ENCODE assay signal across 18 cellular contexts in the genomic region with DNA sequence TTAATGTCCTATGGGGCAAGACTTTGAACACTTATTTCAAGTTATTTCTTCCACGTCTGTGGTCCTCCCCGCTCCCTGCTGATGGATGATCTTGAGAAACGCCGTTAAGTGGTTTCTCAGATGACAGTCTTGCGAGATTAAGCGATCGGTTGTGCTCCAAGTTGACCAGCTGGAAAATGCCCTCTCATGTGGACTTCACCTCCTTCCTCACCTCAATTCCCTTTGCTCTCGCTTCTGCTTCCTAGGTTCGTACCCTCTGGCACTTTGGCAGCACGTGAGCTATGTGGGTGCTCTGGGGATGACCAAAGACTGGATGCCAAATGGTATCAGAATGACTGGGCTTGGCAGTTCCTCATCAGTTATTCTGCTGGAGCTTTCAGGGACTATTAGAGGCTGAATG.
DNase-seq lines count a peak whose midpoint lies in the region; TF ChIP-seq lines count a peak whose summit lies in the region.
"Had no signal": no experiment of that assay in that cellular context is flagged by ENCODE, and none has a peak within 500 bp of the region (broad histone marks: within the 10 kb centered on the region; RNA-seq: fewer than 3 reads in every experiment).

No MANE protein-coding gene starts in this region.

- TF ChIP-seq CTCF in esophagus muscularis mucosa (IDR thresholded peaks at IDR 0.05) (no peak), neural progenitor cell (IDR thresholded peaks at IDR 0.05) (no peak)

- H3K36me3 Mint-ChIP-seq in neural progenitor cell = no peaks in the 10 kb centered on the region
- H3K36me3 Mint-ChIP-seq: CD4-positive, alpha-beta memory T cell; CD4-positive, CD25-positive, alpha-beta regulatory T cell; CD8-positive, alpha-beta memory T cell had no signal

- TF ChIP-seq EP300 in esophagus muscularis mucosa (IDR thresholded peaks at IDR 0.05) = no peak

- WGBS in esophagus muscularis mucosa = 89% methylated on average over 10 of the region's 10 CpGs

- H3K4me3 Mint-ChIP-seq in neural progenitor cell = no peak overlapping the region
- H3K4me3 Mint-ChIP-seq: B cell; CD4-positive, alpha-beta memory T cell; CD4-positive, CD25-positive, alpha-beta regulatory T cell; CD8-positive, alpha-beta memory T cell had no signal

- no peak overlapping the region for H3K9ac ChIP-seq in neural progenitor cell
- H3K9ac ChIP-seq: BLaER1 treated with 17β-estradiol and CSF1 and Interleukin-3, amounts not matched to agents 10 nM and 100 nM had no signal

- H3K4me1 ChIP-seq in esophagus muscularis mucosa = peaks cover 0 to 12% (median 9%) of the 10 kb centered on the region in 4 donors
- H3K4me1 ChIP-seq in neural progenitor cell = no peaks in the 10 kb centered on the region
- H3K4me1 ChIP-seq: A549 had no signal

- H3K9me3 ChIP-seq in esophagus muscularis mucosa (no peaks in the 10 kb centered on the region), neural progenitor cell (ENCODE audit: low read depth) (no peaks in the 10 kb centered on the region)
- H3K9me3 ChIP-seq: A549; BLaER1 treated with 17β-estradiol and CSF1 and Interleukin-3, amounts not matched to agents 10 nM and 100 nM had no signal

- TF ChIP-seq POLR2A in esophagus muscularis mucosa (IDR thresholded peaks at IDR 0.05; ENCODE audit: low read depth) = no peak

- DNase-seq in CD1c-positive myeloid dendritic cell (ENCODE audit: extremely low spot score) (peak; percentile 28), MV-4-11 (lab: John Stamatoyannopoulos, UW) (peak; percentile 8), esophagus muscularis mucosa (ENCODE audit: extremely low spot score) (peak; percentile 34), dermis blood vessel endothelial cell (no peak), neural progenitor cell (ENCODE audit: low spot score) (no peak)
- no peak for DNase-seq in activated CD4-positive, CD25-positive, alpha-beta regulatory T cell treated with anti-CD3 and anti-CD28 coated beads, Interleukin-2, amount 50 U/mL, for 72 hours
- DNase-seq: AML-193; CD4-positive, alpha-beta memory T cell; CD4-positive, CD25-positive, alpha-beta regulatory T cell; CD8-positive, alpha-beta memory T cell; COR-L47; DMS 273 treated with DMSO at 0.1 percent for 48 hours; GF-D8 had no signal

- no peak overlapping the region for H2AFZ ChIP-seq in neural progenitor cell (replicated peaks)

- H3K27ac Mint-ChIP-seq in neural progenitor cell = no peak overlapping the region
- H3K27ac Mint-ChIP-seq: B cell; CD4-positive, alpha-beta memory T cell; CD4-positive, CD25-positive, alpha-beta regulatory T cell; CD8-positive, alpha-beta memory T cell had no signal

- peaks cover 6% of the 10 kb centered on the region for H3K4me1 Mint-ChIP-seq in neural progenitor cell
- H3K4me1 Mint-ChIP-seq: B cell; CD4-positive, alpha-beta memory T cell; CD4-positive, CD25-positive, alpha-beta regulatory T cell; CD8-positive, alpha-beta memory T cell had no signal

- no peak overlapping the region for H3K4me2 ChIP-seq in neural progenitor cell
- H3K4me2 ChIP-seq: A549; BLaER1 treated with 17β-estradiol and CSF1 and Interleukin-3, amounts not matched to agents 10 nM and 100 nM had no signal

- no peaks in the 10 kb centered on the region for H3K79me2 ChIP-seq in neural progenitor cell (ENCODE audit: low read depth)

- no peaks in the 10 kb centered on the region for H3K27me3 ChIP-seq in esophagus muscularis mucosa
- no peaks in the 10 kb centered on the region for H3K27me3 ChIP-seq in neural progenitor cell
- H3K27me3 ChIP-seq: BLaER1 treated with 17β-estradiol and CSF1 and Interleukin-3, amounts not matched to agents 10 nM and 100 nM had no signal

- peaks cover 11% of the 10 kb centered on the region for H3K27me3 Mint-ChIP-seq in neural progenitor cell (ENCODE audit: insufficient read depth, low read depth)
- H3K27me3 Mint-ChIP-seq: B cell; CD4-positive, CD25-positive, alpha-beta regulatory T cell had no signal

- H3K27ac ChIP-seq in esophagus muscularis mucosa (replicated peaks in 1 of 4) = no peak overlapping the region
- no peak overlapping the region for H3K27ac ChIP-seq in neural progenitor cell
- H3K27ac ChIP-seq: 22Rv1; A549; BLaER1 treated with 17β-estradiol and CSF1 and Interleukin-3, amounts not matched to agents 10 nM and 100 nM; C4-2B had no signal

- intact Hi-C loops in esophagus muscularis mucosa (cut with DNase I) = no loop called here

- H4K20me1 ChIP-seq in neural progenitor cell (ENCODE audit: low read depth) = no peaks in the 10 kb centered on the region
- H4K20me1 ChIP-seq: BLaER1 treated with 17β-estradiol and CSF1 and Interleukin-3, amounts not matched to agents 10 nM and 100 nM had no signal

- no peaks in the 10 kb centered on the region for H3F3A ChIP-seq in neural progenitor cell (ENCODE audit: low read depth)

- H3K4me3 ChIP-seq in esophagus muscularis mucosa (no peak overlapping the region), neural progenitor cell (no peak overlapping the region)
- H3K4me3 ChIP-seq: A549; BLaER1 treated with 17β-estradiol and CSF1 and Interleukin-3, amounts not matched to agents 10 nM and 100 nM had no signal

- no peaks in the 10 kb centered on the region for H3K9me3 Mint-ChIP-seq in neural progenitor cell
- H3K9me3 Mint-ChIP-seq: CD8-positive, alpha-beta memory T cell had no signal

- H3K36me3 ChIP-seq in esophagus muscularis mucosa (no peaks in the 10 kb centered on the region), neural progenitor cell (no peaks in the 10 kb centered on the region)
- H3K36me3 ChIP-seq: BLaER1 treated with 17β-estradiol and CSF1 and Interleukin-3, amounts not matched to agents 10 nM and 100 nM had no signal

Comparison
In these comparisons a context has a peak if more than half of its experiments do, and no peak if none do; other contexts are left out.
1. DNase-seq: peak in CD1c-positive myeloid dendritic cell (single experiment), MV-4-11 (single experiment) and esophagus muscularis mucosa (single experiment); none in activated CD4-positive, CD25-positive, alpha-beta regulatory T cell treated with anti-CD3 and anti-CD28 coated beads, Interleukin-2, amount 50 U/mL, for 72 hours (single experiment), dermis blood vessel endothelial cell (single experiment) and neural progenitor cell (single experiment).